In the genomic region with DNA sequence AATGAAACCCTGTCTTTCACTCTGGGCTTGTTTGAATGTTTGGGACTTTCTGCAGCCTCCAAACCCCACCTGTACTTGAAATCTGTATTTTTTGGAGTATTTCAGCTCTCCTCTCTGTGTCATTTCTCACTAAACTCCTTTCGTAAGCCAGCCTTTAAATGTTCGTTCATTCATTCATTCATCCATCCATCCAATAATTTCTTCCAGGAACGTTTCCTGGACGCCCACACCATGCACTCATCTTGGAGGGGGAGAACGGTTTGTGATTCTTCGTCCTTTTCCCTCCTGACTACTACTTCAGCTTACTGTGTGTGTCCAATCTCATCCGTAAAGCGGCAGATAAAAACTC, we compare ENCODE assay signal across 8 cellular contexts. TPM values are rescaled to one million over a fixed set of nuclear protein-coding genes. Genes with fewer than 3 reads are reported as not detected.
DNase-seq lines count a peak whose midpoint lies in the region; ATAC-seq and TF ChIP-seq lines count a peak whose summit lies in the region.

No MANE protein-coding gene starts in this region.

- WGBS in heart left ventricle, 4 donors = 27 to 39% (median 31%) methylated on average over 8 of the region's 8 CpGs
- WGBS in right lobe of liver (ENCODE audit: insufficient coverage, low coverage, low lambda C conversion rate, missing lambda C conversion rate) = 49% methylated on average over 8 of the region's 8 CpGs
- 30% methylated on average over 8 of the region's 8 CpGs for WGBS in urinary bladder

- H3K36me3 ChIP-seq in heart left ventricle = no peaks in the 10 kb centered on the region
- H3K36me3 ChIP-seq in right lobe of liver = no peaks in the 10 kb centered on the region
- H3K36me3 ChIP-seq in urinary bladder (ENCODE audit: insufficient read depth) = no peaks in the 10 kb centered on the region

- peak overlapping the region; percentile 53 for H3K4me3 Mint-ChIP-seq in activated T-helper 2 cell treated with anti-CD3 and anti-CD28 coated beads, Interferon-gamma antibody, Interleukin-2, Interleukin-4, amounts not matched to agents 10 μg/mL and 5 μg/mL and 100 μg/mL, durations not matched to agents 14 hours and 24 hours and 36 hours (ENCODE audit: low read depth)

- no peaks in the 10 kb centered on the region for H3K27me3 ChIP-seq in heart left ventricle
- no peaks in the 10 kb centered on the region for H3K27me3 ChIP-seq in right lobe of liver

- peaks cover 23% of the 10 kb centered on the region for H3K4me1 Mint-ChIP-seq in activated T-helper 2 cell treated with anti-CD3 and anti-CD28 coated beads, Interferon-gamma antibody, Interleukin-2, Interleukin-4, amounts not matched to agents 10 μg/mL and 5 μg/mL and 100 μg/mL, durations not matched to agents 14 hours and 24 hours and 36 hours (ENCODE audit: low read depth)

- H3K9me3 Mint-ChIP-seq in activated T-helper 2 cell treated with anti-CD3 and anti-CD28 coated beads, Interferon-gamma antibody, Interleukin-2, Interleukin-4, amounts not matched to agents 10 μg/mL and 5 μg/mL and 100 μg/mL, durations not matched to agents 14 hours and 24 hours and 36 hours = no peaks in the 10 kb centered on the region

- intact Hi-C loops in heart left ventricle (cut with DNase I) (loop anchor here in 2 of 10 donors (5.0 kb wide), 2 partner anchors 42 to 63 kb away; no protein-coding TSS in a partner anchor), cardiac septum (cut with DNase I) (no loop called here), right lobe of liver (cut with DNase I) (no loop called here)
- intact Hi-C loops in activated T-helper 2 cell treated with anti-CD3 and anti-CD28 coated beads, Interferon-gamma antibody, Interleukin-2, Interleukin-4, amounts not matched to agents 10 μg/mL and 5 μg/mL and 100 μg/mL, durations not matched to agents 14 hours and 24 hours and 36 hours (cut with micrococcal nuclease) = loop anchor here (2.0 kb wide), 1 partner anchor 46 kb away; no protein-coding TSS in a partner anchor

- H3K4me1 ChIP-seq in heart left ventricle (peaks cover 0 to 28% (median 19%) of the 10 kb centered on the region in 12 donors), right lobe of liver (peaks cover 0 to 19% (median 3%) of the 10 kb centered on the region in 4 donors), urinary bladder (ENCODE audit: insufficient read depth) (no peaks in the 10 kb centered on the region)

- DNase-seq in heart left ventricle (no peak), cardiac septum (ENCODE audit: low spot score) (no peak), right lobe of liver (no peak), pons (ENCODE audit: low spot score) (no peak), nucleus accumbens (lab: John Stamatoyannopoulos, UW) (no peak)
- DNase-seq in activated T-helper 2 cell treated with anti-CD3 and anti-CD28 coated beads, Interferon-gamma antibody, Interleukin-2, Interleukin-4, amounts not matched to agents 10 μg/mL and 5 μg/mL and 100 μg/mL, durations not matched to agents 14 hours and 24 hours and 36 hours (ENCODE audit: low spot score) = no peak

- peak overlapping the region in 6 of 12 donors; percentile 39 to 93 (median 68) for H3K27ac ChIP-seq in heart left ventricle
- H3K27ac ChIP-seq in right lobe of liver = peak overlapping the region in 1 of 3 donors; percentile 60
- H3K27ac ChIP-seq in urinary bladder (ENCODE audit: low read depth) = no peak overlapping the region

- TF ChIP-seq POLR2A in heart left ventricle (IDR thresholded peaks at IDR 0.05) (no peak), right lobe of liver (IDR thresholded peaks at IDR 0.05) (no peak)

- no peak for ATAC-seq in heart left ventricle
- no peak for ATAC-seq in right lobe of liver
- ATAC-seq in HG03342 (IDR thresholded peaks at IDR 0.05; ENCODE audit: unreplicated experiment) = no peak

- TF ChIP-seq CTCF in heart left ventricle (IDR thresholded peaks at IDR 0.05) (no peak), right lobe of liver (IDR thresholded peaks at IDR 0.05) (no peak)

- H3K9me3 ChIP-seq in heart left ventricle (no peaks in the 10 kb centered on the region), right lobe of liver (no peaks in the 10 kb centered on the region)

- H3K36me3 Mint-ChIP-seq in activated T-helper 2 cell treated with anti-CD3 and anti-CD28 coated beads, Interferon-gamma antibody, Interleukin-2, Interleukin-4, amounts not matched to agents 10 μg/mL and 5 μg/mL and 100 μg/mL, durations not matched to agents 14 hours and 24 hours and 36 hours (ENCODE audit: low read depth) = peaks cover 6% of the 10 kb centered on the region

- peak overlapping the region; percentile 23 to 99 (median 77) for H3K4me3 ChIP-seq in heart left ventricle
- H3K4me3 ChIP-seq in right lobe of liver = peak overlapping the region; percentile 18 to 44 (median 23)
- H3K4me3 ChIP-seq in urinary bladder (ENCODE audit: low read depth, low read length) = peak overlapping the region; percentile 29

- H3K27me3 Mint-ChIP-seq in activated T-helper 2 cell treated with anti-CD3 and anti-CD28 coated beads, Interferon-gamma antibody, Interleukin-2, Interleukin-4, amounts not matched to agents 10 μg/mL and 5 μg/mL and 100 μg/mL, durations not matched to agents 14 hours and 24 hours and 36 hours (ENCODE audit: low read depth) = no peaks in the 10 kb centered on the region

- no peak overlapping the region for H3K27ac Mint-ChIP-seq in activated T-helper 2 cell treated with anti-CD3 and anti-CD28 coated beads, Interferon-gamma antibody, Interleukin-2, Interleukin-4, amounts not matched to agents 10 μg/mL and 5 μg/mL and 100 μg/mL, durations not matched to agents 14 hours and 24 hours and 36 hours

RNA-seq across cellular contexts. Expression of gene KLHL25, which starts 0.6 kb away (rescaled TPM):
- total RNA-seq in heart left ventricle (1 to 10 TPM; 2.2 to 8.8 (median 4.3) TPM), cardiac septum (5.1 TPM), right lobe of liver (10 to 100 TPM in 3 of 6 experiments, 1 to 10 TPM in 3; 5.8 to 21.7 (median 13.4) TPM), urinary bladder (3.6 TPM)
- polyA plus RNA-seq in heart left ventricle (10 to 100 TPM in 1 of 2 donors, 1 to 10 TPM in 1; 3.3 to 12.9 TPM), urinary bladder (7.6 TPM)
- total RNA-seq in activated T-helper 2 cell treated with anti-CD3 and anti-CD28 coated beads, Interferon-gamma antibody, Interleukin-2, Interleukin-4, amounts not matched to agents 10 μg/mL and 5 μg/mL and 100 μg/mL, durations not matched to agents 14 hours and 24 hours and 36 hours = 8.5 and 9.0 TPM in 2 replicates

Comparison
In these comparisons a context has a peak if more than half of its experiments do, and no peak if none do; other contexts are left out.
1. H3K4me3 ChIP-seq: peak in every context shown above with its lines; median percentile 77 in heart left ventricle; 29 in urinary bladder; 23 in right lobe of liver.